Comparison of ENCODE assay signal across 7 cellular contexts in genomic region chr5:32573481-32573854, GRCh38. TPM values are rescaled to one million over a fixed set of nuclear protein-coding genes. Genes with fewer than 3 reads are reported as not detected.
DNase-seq lines count a peak whose midpoint lies in the region; ATAC-seq, FAIRE-seq and TF ChIP-seq lines count a peak whose summit lies in the region.
"Not testable (repeated sequence)": the region's sequence is repeated elsewhere in the genome, so short reads cannot be mapped to it uniquely, and the experiment has no call there.

No MANE protein-coding gene starts in this region.

- peak overlapping the region in 1 of 3 donors; percentile 90 for H3K27ac Mint-ChIP-seq in IgD-negative memory B cell

- not testable (repeated sequence) for DNase-seq in GM12864 (ENCODE audit: low read depth); GM12878 (ENCODE audit: low read depth, low spot score)

- RAD21 ChIA-PET in GM12878 (lab: Charles Lee; ENCODE audit: unreplicated experiment): interaction anchor here (1.1 to 8.8 kb wide), 8 partner anchors 10 to 84 kb away, joined by 5 to 94 read pairs (median 16); partner anchors contain the start of gene SUB1

- H3K27me3 Mint-ChIP-seq in IgD-negative memory B cell: not testable (repeated sequence)

- not testable (repeated sequence) for H3K79me2 ChIP-seq in GM12878 (ENCODE audit: control insufficient read depth, insufficient read depth, low read length)

- CTCF ChIA-PET in GM12878 (lab: Yijun Ruan, JAX): interaction anchor here (0.6 to 6.4 kb wide), 11 partner anchors 10 to 871 kb away, joined by 3 to 38 read pairs (median 7); partner anchors contain the start of gene SUB1

- H3K4me3 ChIP-seq in GM12864 (ENCODE audit: low read depth, low read length) (peak overlapping the region; percentile 11; the same call in 1 of the 2 replicates), GM12878 (peak overlapping the region; percentile 50; the same call in 1 of the 2 replicates)

- peak overlapping the region; percentile 58 for H3K4me2 ChIP-seq in GM12878 (ENCODE audit: control insufficient read depth, insufficient read depth)

- TF ChIP-seq EP300 in GM12878 (IDR thresholded peaks at IDR 0.05; ENCODE audit: borderline replicate concordance in 1 of 2, control insufficient read depth in 1 of 2, low read depth in 2 of 2, low read length in 2 of 2): not testable (repeated sequence)

- BruUV-seq in GM12878 (replicated peaks; lab: Mats Ljungman, UMichigan): TSS peak; percentile 76

- peak; percentile 4 for ATAC-seq in GM19023 (IDR thresholded peaks at IDR 0.05; ENCODE audit: unreplicated experiment)
- peak; percentile 14 for ATAC-seq in GM21447 (IDR thresholded peaks at IDR 0.05; ENCODE audit: unreplicated experiment)
- ATAC-seq in HG02759 (IDR thresholded peaks at IDR 0.05; ENCODE audit: unreplicated experiment): peak; percentile 7
- peak; percentile 2 for ATAC-seq in HG03095 (IDR thresholded peaks at IDR 0.05; ENCODE audit: unreplicated experiment)
- ATAC-seq in GM12878: peak; percentile 4

- H3K9me3 Mint-ChIP-seq in IgD-negative memory B cell: not testable (repeated sequence)

- H3K27ac ChIP-seq in GM12878 (ENCODE audit: control insufficient read depth, insufficient read depth): peak overlapping the region; percentile 79

- in situ Hi-C loops in GM12878 (cut with MboI): not testable (repeated sequence)

- TF ChIP-seq POLR2A in GM12878 (IDR thresholded peaks at IDR 0.05; ENCODE audit: low read depth, low read length): not testable (repeated sequence)

- not testable (repeated sequence) for H3K36me3 ChIP-seq in GM12878 (ENCODE audit: control insufficient read depth in 2 of 2, insufficient read depth in 2 of 2, low read length in 1 of 2)

- 3% methylated on average over 3 of the region's 3 CpGs for WGBS in GM12878 (ENCODE audit: insufficient coverage, insufficient replicate concordance, low lambda C conversion rate, missing lambda C conversion rate)

- not testable (repeated sequence) for H3K27me3 ChIP-seq in GM12878 (replicated peaks in 1 of 2; ENCODE audit: control insufficient read depth in 2 of 2, insufficient read depth in 2 of 2, low read length in 1 of 2)

- intact Hi-C loops in GM12878 (cut with micrococcal nuclease; ENCODE audit: unreplicated experiment): loop anchor here (1.0 to 2.0 kb wide), 4 partner anchors 10 to 41 kb away; no protein-coding TSS in a partner anchor

- H4K20me1 ChIP-seq in GM12878 (ENCODE audit: control insufficient read depth, insufficient read depth): not testable (repeated sequence)

- H3K9me3 ChIP-seq in GM12878 (replicated peaks; ENCODE audit: control insufficient read depth, insufficient read depth, low read length): not testable (repeated sequence)

- not testable (repeated sequence) for H3K36me3 Mint-ChIP-seq in IgD-negative memory B cell

- TF ChIP-seq RAD21 in GM12878 (IDR thresholded peaks at IDR 0.05; ENCODE audit: insufficient read depth, low read depth, low read length): not testable (repeated sequence)

- TF ChIP-seq CTCF in GM12864 (IDR thresholded peaks at IDR 0.05; ENCODE audit: low read depth, low read length, missing control alignments); GM12878 (IDR thresholded peaks at IDR 0.05 in 2 of 3, conservative IDR thresholded peaks at IDR 0.05 in 1 of 3; ENCODE audit: control insufficient read depth in 2 of 3, extremely low read depth in 1 of 3, insufficient read depth in 1 of 3, low read depth in 3 of 3, low read length in 3 of 3): not testable (repeated sequence)

- H3K9ac ChIP-seq in GM12878 (ENCODE audit: control insufficient read depth, insufficient read depth, low read length): peak overlapping the region; percentile 67

- peak overlapping the region; percentile 39 to 92 (median 62) for H3K4me3 Mint-ChIP-seq in IgD-negative memory B cell

- SMC1A ChIA-PET in GM12878 (lab: Charles Lee; ENCODE audit: uncharacterized antibody, unreplicated experiment): interaction anchor here (0.8 to 18.4 kb wide), 6 partner anchors 10 to 84 kb away, joined by 3 to 505 read pairs (median 64); partner anchors contain the start of gene SUB1

- POLR2A ChIA-PET in GM12878 (lab: Charles Lee): interaction anchor here (0.5 to 5.8 kb wide), 11 partner anchors 10 to 409 kb away, joined by 3 to 68 read pairs (median 4); partner anchors contain the start of gene SUB1

- peaks cover 20 to 26% (median 24%) of the 10 kb centered on the region in 3 donors for H3K4me1 Mint-ChIP-seq in IgD-negative memory B cell

- not testable (repeated sequence) for FAIRE-seq in GM12878 (lab: Jason Lieb, UNC)

- not testable (repeated sequence) for H2AFZ ChIP-seq in GM12878 (ENCODE audit: control insufficient read depth, low read depth, low read length)

- H3K4me1 ChIP-seq in GM12878 (ENCODE audit: control insufficient read depth, insufficient read depth, low read length): peaks cover 64% of the 10 kb centered on the region

TF ChIP-seq in GM12878, 131 proteins besides CTCF, POLR2A, EP300 and RAD21:
- TF ChIP-seq TAF1 (IDR thresholded peaks at IDR 0.05; ENCODE audit: borderline replicate concordance, low read depth, low read length): peak; percentile 35; the same call in 1 of the 2 replicates

RNA-seq across cellular contexts. Expression of gene SUB1, which starts 11.9 kb away (rescaled TPM):
- polyA plus RNA-seq in IgD-negative memory B cell (688 TPM), GM12878 (2011; rRNA removed) (1,077 and 2,276 TPM in 2 replicates), GM12878 (2014; fragmentation: Illumina TruSeq; extraction: Trizol) (871 and 973 TPM in 2 replicates), GM12878 (2014; fragmentation: Nextera tagmentation; extraction: Ambion mirVana) (1,000 to 10,000 TPM; 1,885 to 2,316 TPM), GM12878 (2014; rRNA removed) (789 and 1,035 TPM in 2 replicates), GM12878 (2016; fragmentation: Nextera tagmentation; extraction: Ambion mirVana) (1,000 to 10,000 TPM; 2,588 to 2,785 TPM)
- 242 and 247 TPM in 2 replicates for total RNA-seq in GM12878 (2013; cell fraction: nucleolus; rRNA removed)
- total RNA-seq in GM12878 (2014; rRNA removed) (468 and 620 TPM in 2 replicates), GM12878 (2014; rRNA removed; fragmentation: Illumina TruSeq; extraction: Trizol) (1,079 and 1,213 TPM in 2 replicates), GM12878 (2021) (790 and 824 TPM in 2 replicates)
- 219 TPM for polyA plus RNA-seq in GM12878 (2011; ENCODE audit: low read depth)
- polyA plus RNA-seq in GM12878 (2011; cell fraction: cytosol; rRNA removed): 139 and 199 TPM in 2 replicates
- polyA plus RNA-seq in GM12878 (2011; cell fraction: nucleus; rRNA removed): 177 and 416 TPM in 2 replicates
- polyA plus RNA-seq in GM12878 (2012): 596 and 637 TPM in 2 replicates
- polyA minus RNA-seq in GM12878 (2011; rRNA and poly(A)+ RNA removed): 84.2 and 91.5 TPM in 2 replicates
- polyA minus RNA-seq in GM12878 (2011; cell fraction: cytosol; rRNA and poly(A)+ RNA removed): 42.5 and 72.6 TPM in 2 replicates
- polyA minus RNA-seq in GM12878 (2011; cell fraction: nucleus; rRNA and poly(A)+ RNA removed): 133 and 270 TPM in 2 replicates
